1 cellular context compared by ENCODE assay signal in the genomic region with DNA sequence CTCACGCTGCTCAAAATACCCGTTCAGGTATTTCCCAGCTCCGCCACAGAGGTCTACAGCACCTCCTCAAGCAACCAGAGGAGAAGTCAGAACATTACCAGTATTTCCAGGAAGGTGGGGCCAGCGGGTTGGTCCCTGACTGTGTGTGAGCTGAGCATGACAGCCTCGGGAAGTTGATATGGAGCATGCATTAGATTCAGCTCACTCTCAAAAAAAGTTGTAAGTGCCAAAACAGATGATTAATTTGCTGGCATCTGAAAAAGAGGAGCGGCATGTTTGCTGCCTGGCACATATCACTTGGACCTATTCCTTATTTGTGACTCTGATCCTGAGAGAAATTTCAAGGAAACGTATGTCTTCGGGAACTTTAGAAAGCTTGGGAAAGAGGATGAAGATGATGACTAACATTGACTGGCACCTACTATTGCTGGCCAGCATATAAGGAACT.
TF ChIP-seq lines count a peak whose summit lies in the region.

No MANE protein-coding gene starts in this region.

TF ChIP-seq in HepG2, 621 proteins besides CTCF, POLR2A, EP300 and RAD21 (continued from another document):
- TF ChIP-seq, protein P1, sequence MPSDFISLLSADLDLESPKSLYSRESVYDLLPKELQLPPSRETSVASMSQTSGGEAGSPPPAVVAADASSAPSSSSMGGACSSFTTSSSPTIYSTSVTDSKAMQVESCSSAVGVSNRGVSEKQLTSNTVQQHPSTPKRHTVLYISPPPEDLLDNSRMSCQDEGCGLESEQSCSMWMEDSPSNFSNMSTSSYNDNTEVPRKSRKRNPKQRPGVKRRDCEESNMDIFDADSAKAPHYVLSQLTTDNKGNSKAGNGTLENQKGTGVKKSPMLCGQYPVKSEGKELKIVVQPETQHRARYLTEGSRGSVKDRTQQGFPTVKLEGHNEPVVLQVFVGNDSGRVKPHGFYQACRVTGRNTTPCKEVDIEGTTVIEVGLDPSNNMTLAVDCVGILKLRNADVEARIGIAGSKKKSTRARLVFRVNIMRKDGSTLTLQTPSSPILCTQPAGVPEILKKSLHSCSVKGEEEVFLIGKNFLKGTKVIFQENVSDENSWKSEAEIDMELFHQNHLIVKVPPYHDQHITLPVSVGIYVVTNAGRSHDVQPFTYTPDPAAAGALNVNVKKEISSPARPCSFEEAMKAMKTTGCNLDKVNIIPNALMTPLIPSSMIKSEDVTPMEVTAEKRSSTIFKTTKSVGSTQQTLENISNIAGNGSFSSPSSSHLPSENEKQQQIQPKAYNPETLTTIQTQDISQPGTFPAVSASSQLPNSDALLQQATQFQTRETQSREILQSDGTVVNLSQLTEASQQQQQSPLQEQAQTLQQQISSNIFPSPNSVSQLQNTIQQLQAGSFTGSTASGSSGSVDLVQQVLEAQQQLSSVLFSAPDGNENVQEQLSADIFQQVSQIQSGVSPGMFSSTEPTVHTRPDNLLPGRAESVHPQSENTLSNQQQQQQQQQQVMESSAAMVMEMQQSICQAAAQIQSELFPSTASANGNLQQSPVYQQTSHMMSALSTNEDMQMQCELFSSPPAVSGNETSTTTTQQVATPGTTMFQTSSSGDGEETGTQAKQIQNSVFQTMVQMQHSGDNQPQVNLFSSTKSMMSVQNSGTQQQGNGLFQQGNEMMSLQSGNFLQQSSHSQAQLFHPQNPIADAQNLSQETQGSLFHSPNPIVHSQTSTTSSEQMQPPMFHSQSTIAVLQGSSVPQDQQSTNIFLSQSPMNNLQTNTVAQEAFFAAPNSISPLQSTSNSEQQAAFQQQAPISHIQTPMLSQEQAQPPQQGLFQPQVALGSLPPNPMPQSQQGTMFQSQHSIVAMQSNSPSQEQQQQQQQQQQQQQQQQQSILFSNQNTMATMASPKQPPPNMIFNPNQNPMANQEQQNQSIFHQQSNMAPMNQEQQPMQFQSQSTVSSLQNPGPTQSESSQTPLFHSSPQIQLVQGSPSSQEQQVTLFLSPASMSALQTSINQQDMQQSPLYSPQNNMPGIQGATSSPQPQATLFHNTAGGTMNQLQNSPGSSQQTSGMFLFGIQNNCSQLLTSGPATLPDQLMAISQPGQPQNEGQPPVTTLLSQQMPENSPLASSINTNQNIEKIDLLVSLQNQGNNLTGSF (CRISPR knock-in tag; IDR thresholded peaks at IDR 0.05), result no peak
- TF ChIP-seq ZFP36L2 (CRISPR knock-in tag; IDR thresholded peaks at IDR 0.05) (0 out of 2 replicates have a peak, but pooled peaks have one; percentile 11), FIP1L1 (IDR thresholded peaks at IDR 0.05; ENCODE audit: borderline replicate concordance, insufficient read depth, low read depth, low read length) (no peak), SOX5 (CRISPR knock-in tag; IDR thresholded peaks at IDR 0.05; ENCODE audit: borderline replicate concordance) (no peak), DMAP1 (CRISPR knock-in tag; IDR thresholded peaks at IDR 0.05) (0 out of 2 replicates have a peak, but pooled peaks have one; percentile 32), PATZ1 (CRISPR knock-in tag; IDR thresholded peaks at IDR 0.05) (0 out of 2 replicates have a peak, but pooled peaks have one; percentile 24), CAMTA2 (CRISPR knock-in tag; IDR thresholded peaks at IDR 0.05; ENCODE audit: borderline replicate concordance) (no peak), ZNF292 (CRISPR knock-in tag; IDR thresholded peaks at IDR 0.05; ENCODE audit: borderline replicate concordance, low read depth) (peak; percentile 19; the same call in 1 of the 2 replicates), JARID2 (CRISPR knock-in tag; IDR thresholded peaks at IDR 0.05; ENCODE audit: insufficient replicate concordance) (peak; percentile 59), TEAD3 (CRISPR knock-in tag; optimal IDR thresholded peaks at IDR 0.05; ENCODE audit: borderline replicate concordance) (peak; percentile 53), SRSF4 (IDR thresholded peaks at IDR 0.05; ENCODE audit: low read depth, low read length, poor library complexity, severe bottlenecking) (no peak), NRL (CRISPR knock-in tag; IDR thresholded peaks at IDR 0.05; ENCODE audit: borderline replicate concordance) (no peak), HES4 (CRISPR knock-in tag; IDR thresholded peaks at IDR 0.05; ENCODE audit: borderline replicate concordance) (no peak), CBX5 (CRISPR knock-in tag; IDR thresholded peaks at IDR 0.05; ENCODE audit: borderline replicate concordance) (no peak), ZNF205 (CRISPR knock-in tag; IDR thresholded peaks at IDR 0.05) (peak; percentile 47), ZNF564 (CRISPR knock-in tag; IDR thresholded peaks at IDR 0.05) (no peak), SIX4 (CRISPR knock-in tag; IDR thresholded peaks at IDR 0.05) (no peak), ZNF546 (CRISPR knock-in tag; conservative IDR thresholded peaks at IDR 0.05) (0 out of 2 replicates have a peak, but pooled peaks have one; percentile 40), XBP1 (CRISPR knock-in tag; IDR thresholded peaks at IDR 0.05) (no peak), ZNF430 (CRISPR knock-in tag; IDR thresholded peaks at IDR 0.05) (peak; percentile 22; the same call in 1 of the 2 replicates), ZNF816 (CRISPR knock-in tag; IDR thresholded peaks at IDR 0.05; ENCODE audit: borderline replicate concordance) (0 out of 2 replicates have a peak, but pooled peaks have one; percentile 10), SSRP1 (CRISPR knock-in tag; IDR thresholded peaks at IDR 0.05) (peak; percentile 91; the same call in 1 of the 2 replicates), ZNF501 (CRISPR knock-in tag; IDR thresholded peaks at IDR 0.05) (peak; percentile 32; the same call in 1 of the 2 replicates), GATAD2A (CRISPR knock-in tag; IDR thresholded peaks at IDR 0.05) (peak; percentile 47; the same call in 1 of the 2 replicates), ZNF317 (CRISPR knock-in tag; IDR thresholded peaks at IDR 0.05) (no peak)
- TF ChIP-seq, protein P2, sequence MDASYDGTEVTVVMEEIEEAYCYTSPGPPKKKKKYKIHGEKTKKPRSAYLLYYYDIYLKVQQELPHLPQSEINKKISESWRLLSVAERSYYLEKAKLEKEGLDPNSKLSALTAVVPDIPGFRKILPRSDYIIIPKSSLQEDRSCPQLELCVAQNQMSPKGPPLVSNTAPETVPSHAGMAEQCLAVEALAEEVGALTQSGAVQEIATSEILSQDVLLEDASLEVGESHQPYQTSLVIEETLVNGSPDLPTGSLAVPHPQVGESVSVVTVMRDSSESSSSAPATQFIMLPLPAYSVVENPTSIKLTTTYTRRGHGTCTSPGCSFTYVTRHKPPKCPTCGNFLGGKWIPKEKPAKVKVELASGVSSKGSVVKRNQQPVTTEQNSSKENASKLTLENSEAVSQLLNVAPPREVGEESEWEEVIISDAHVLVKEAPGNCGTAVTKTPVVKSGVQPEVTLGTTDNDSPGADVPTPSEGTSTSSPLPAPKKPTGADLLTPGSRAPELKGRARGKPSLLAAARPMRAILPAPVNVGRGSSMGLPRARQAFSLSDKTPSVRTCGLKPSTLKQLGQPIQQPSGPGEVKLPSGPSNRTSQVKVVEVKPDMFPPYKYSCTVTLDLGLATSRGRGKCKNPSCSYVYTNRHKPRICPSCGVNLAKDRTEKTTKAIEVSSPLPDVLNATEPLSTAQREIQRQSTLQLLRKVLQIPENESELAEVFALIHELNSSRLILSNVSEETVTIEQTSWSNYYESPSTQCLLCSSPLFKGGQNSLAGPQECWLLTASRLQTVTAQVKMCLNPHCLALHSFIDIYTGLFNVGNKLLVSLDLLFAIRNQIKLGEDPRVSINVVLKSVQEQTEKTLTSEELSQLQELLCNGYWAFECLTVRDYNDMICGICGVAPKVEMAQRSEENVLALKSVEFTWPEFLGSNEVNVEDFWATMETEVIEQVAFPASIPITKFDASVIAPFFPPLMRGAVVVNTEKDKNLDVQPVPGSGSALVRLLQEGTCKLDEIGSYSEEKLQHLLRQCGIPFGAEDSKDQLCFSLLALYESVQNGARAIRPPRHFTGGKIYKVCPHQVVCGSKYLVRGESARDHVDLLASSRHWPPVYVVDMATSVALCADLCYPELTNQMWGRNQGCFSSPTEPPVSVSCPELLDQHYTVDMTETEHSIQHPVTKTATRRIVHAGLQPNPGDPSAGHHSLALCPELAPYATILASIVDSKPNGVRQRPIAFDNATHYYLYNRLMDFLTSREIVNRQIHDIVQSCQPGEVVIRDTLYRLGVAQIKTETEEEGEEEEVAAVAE (CRISPR knock-in tag; IDR thresholded peaks at IDR 0.05; ENCODE audit: borderline replicate concordance), result no peak
- TF ChIP-seq, protein P3, sequence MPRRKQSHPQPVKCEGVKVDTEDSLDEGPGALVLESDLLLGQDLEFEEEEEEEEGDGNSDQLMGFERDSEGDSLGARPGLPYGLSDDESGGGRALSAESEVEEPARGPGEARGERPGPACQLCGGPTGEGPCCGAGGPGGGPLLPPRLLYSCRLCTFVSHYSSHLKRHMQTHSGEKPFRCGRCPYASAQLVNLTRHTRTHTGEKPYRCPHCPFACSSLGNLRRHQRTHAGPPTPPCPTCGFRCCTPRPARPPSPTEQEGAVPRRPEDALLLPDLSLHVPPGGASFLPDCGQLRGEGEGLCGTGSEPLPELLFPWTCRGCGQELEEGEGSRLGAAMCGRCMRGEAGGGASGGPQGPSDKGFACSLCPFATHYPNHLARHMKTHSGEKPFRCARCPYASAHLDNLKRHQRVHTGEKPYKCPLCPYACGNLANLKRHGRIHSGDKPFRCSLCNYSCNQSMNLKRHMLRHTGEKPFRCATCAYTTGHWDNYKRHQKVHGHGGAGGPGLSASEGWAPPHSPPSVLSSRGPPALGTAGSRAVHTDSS (CRISPR knock-in tag; conservative IDR thresholded peaks at IDR 0.05), result no peak
- TF ChIP-seq, protein P4, sequence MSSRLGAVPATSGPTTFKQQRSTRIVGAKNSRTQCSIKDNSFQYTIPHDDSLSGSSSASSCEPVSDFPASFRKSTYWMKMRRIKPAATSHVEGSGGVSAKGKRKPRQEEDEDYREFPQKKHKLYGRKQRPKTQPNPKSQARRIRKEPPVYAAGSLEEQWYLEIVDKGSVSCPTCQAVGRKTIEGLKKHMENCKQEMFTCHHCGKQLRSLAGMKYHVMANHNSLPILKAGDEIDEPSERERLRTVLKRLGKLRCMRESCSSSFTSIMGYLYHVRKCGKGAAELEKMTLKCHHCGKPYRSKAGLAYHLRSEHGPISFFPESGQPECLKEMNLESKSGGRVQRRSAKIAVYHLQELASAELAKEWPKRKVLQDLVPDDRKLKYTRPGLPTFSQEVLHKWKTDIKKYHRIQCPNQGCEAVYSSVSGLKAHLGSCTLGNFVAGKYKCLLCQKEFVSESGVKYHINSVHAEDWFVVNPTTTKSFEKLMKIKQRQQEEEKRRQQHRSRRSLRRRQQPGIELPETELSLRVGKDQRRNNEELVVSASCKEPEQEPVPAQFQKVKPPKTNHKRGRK (CRISPR knock-in tag; IDR thresholded peaks at IDR 0.05), result no peak
- TF ChIP-seq, protein P5, sequence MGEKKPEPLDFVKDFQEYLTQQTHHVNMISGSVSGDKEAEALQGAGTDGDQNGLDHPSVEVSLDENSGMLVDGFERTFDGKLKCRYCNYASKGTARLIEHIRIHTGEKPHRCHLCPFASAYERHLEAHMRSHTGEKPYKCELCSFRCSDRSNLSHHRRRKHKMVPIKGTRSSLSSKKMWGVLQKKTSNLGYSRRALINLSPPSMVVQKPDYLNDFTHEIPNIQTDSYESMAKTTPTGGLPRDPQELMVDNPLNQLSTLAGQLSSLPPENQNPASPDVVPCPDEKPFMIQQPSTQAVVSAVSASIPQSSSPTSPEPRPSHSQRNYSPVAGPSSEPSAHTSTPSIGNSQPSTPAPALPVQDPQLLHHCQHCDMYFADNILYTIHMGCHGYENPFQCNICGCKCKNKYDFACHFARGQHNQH (CRISPR knock-in tag; IDR thresholded peaks at IDR 0.05), result peak; percentile 14; the same call in 1 of the 2 replicates
- TF ChIP-seq, protein P6, sequence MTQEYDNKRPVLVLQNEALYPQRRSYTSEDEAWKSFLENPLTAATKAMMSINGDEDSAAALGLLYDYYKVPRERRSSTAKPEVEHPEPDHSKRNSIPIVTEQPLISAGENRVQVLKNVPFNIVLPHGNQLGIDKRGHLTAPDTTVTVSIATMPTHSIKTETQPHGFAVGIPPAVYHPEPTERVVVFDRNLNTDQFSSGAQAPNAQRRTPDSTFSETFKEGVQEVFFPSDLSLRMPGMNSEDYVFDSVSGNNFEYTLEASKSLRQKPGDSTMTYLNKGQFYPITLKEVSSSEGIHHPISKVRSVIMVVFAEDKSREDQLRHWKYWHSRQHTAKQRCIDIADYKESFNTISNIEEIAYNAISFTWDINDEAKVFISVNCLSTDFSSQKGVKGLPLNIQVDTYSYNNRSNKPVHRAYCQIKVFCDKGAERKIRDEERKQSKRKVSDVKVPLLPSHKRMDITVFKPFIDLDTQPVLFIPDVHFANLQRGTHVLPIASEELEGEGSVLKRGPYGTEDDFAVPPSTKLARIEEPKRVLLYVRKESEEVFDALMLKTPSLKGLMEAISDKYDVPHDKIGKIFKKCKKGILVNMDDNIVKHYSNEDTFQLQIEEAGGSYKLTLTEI (CRISPR knock-in tag; conservative IDR thresholded peaks at IDR 0.05), result no peak
